ENCODE assay signal across 8 cellular contexts in the genomic region with DNA sequence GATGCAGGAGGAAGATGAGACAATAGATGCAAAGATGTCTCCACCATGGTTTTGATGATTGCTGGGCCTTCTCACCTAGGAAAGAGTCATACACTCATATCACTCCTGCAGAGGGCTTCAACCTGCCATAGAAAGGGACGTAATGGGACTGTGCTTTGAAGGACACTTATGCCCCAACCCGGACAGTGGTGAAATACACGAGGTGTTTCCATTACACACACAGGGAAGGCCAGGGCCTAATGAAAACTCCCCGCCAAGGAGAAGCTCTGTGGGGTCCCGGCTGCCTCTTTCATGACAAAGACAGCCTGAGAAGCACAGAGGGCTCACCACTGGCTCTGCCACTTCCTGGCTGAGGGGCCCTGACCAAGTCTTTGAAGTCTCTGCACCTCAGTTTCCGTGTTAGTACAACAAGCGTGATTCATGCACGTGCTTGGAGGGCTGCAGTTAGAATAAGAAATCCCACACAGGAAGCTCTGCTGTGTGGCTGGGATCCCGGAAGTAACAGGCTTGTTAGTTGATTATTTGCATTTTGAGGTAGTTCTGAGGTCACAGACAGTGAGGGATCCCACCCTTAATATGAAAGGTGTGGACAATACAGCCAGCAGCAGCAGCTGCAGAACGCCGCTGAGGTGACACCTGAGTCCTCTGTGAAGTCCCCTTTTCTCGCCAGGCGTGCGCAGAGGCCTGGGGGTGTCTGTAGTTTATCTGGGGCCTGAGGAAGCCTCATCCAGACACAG.
DNase-seq lines count a peak whose midpoint lies in the region; ATAC-seq and TF ChIP-seq lines count a peak whose summit lies in the region.

No MANE protein-coding gene starts in this region.

- peaks cover 5% of the 10 kb centered on the region for H3K36me3 Mint-ChIP-seq in activated CD8-positive, alpha-beta T cell treated with anti-CD3 and anti-CD28 coated beads for 36 hours (ENCODE audit: low read depth)

- no peaks in the 10 kb centered on the region for H3K9me3 ChIP-seq in lower lobe of right lung

- H3K4me1 ChIP-seq in lower lobe of right lung, result peaks cover 7% of the 10 kb centered on the region

- intact Hi-C loops in activated CD8-positive, alpha-beta T cell treated with anti-CD3 and anti-CD28 coated beads for 36 hours (cut with micrococcal nuclease), result no loop called here
- intact Hi-C loops in lower lobe of right lung (cut with DNase I), result no loop called here

- POLR2A ChIA-PET in activated CD8-positive, alpha-beta T cell treated with anti-CD3 and anti-CD28 coated beads for 36 hours (lab: Charles Lee), result interaction anchor here (1.0 to 1.9 kb wide), 3 partner anchors 10 to 15 kb away, joined by 3 to 5 read pairs (median 5); no protein-coding TSS in a partner anchor

- CTCF ChIA-PET in activated CD8-positive, alpha-beta T cell treated with anti-CD3 and anti-CD28 coated beads for 36 hours (lab: Charles Lee), result interaction anchor here (0.9 to 1.6 kb wide), 4 partner anchors 12 to 54 kb away, joined by 3 to 5 read pairs (median 4); no protein-coding TSS in a partner anchor

- TF ChIP-seq CTCF in activated CD8-positive, alpha-beta T cell treated with anti-CD3 and anti-CD28 coated beads for 36 hours (IDR thresholded peaks at IDR 0.05), result no peak
- TF ChIP-seq CTCF in lower lobe of right lung (IDR thresholded peaks at IDR 0.05), result no peak

- H3K27me3 ChIP-seq in lower lobe of right lung (ENCODE audit: low read depth), result no peaks in the 10 kb centered on the region

- peak overlapping the region; percentile 97 for H3K27ac Mint-ChIP-seq in activated CD8-positive, alpha-beta T cell treated with anti-CD3 and anti-CD28 coated beads for 36 hours

- H3K36me3 ChIP-seq in lower lobe of right lung, result no peaks in the 10 kb centered on the region

- peak overlapping the region; percentile 35 for H3K4me3 Mint-ChIP-seq in activated CD8-positive, alpha-beta T cell treated with anti-CD3 and anti-CD28 coated beads for 36 hours

- H3K9me3 Mint-ChIP-seq in activated CD8-positive, alpha-beta T cell treated with anti-CD3 and anti-CD28 coated beads for 36 hours, result peaks cover 3% of the 10 kb centered on the region

- H3K4me3 ChIP-seq in lower lobe of right lung, result no peak overlapping the region

- H3K27ac ChIP-seq in lower lobe of right lung, result no peak overlapping the region

- H3K27me3 Mint-ChIP-seq in activated CD8-positive, alpha-beta T cell treated with anti-CD3 and anti-CD28 coated beads for 36 hours, result no peaks in the 10 kb centered on the region

- peaks cover 51% of the 10 kb centered on the region for H3K4me1 Mint-ChIP-seq in activated CD8-positive, alpha-beta T cell treated with anti-CD3 and anti-CD28 coated beads for 36 hours (ENCODE audit: low read depth)

- DNase-seq in activated CD8-positive, alpha-beta T cell treated with anti-CD3 and anti-CD28 coated beads for 36 hours, result peak; percentile 96
- DNase-seq in lower lobe of right lung (no peak), NCI-H1436 (lab: John Stamatoyannopoulos, UW) (no peak), cerebellar cortex (ENCODE audit: low spot score) (no peak), iPS-NIHi7 (ENCODE audit: extremely low spot score) (no peak), putamen (ENCODE audit: low spot score) (no peak)

- peak; percentile 93 for ATAC-seq in GM19395 (IDR thresholded peaks at IDR 0.05; ENCODE audit: unreplicated experiment)
- peak; percentile 89 for ATAC-seq in HG03558 (IDR thresholded peaks at IDR 0.05; ENCODE audit: extremely low read depth, unreplicated experiment)
- ATAC-seq in activated CD8-positive, alpha-beta T cell treated with anti-CD3 and anti-CD28 coated beads for 36 hours, result peak; percentile 85
- ATAC-seq in lower lobe of right lung, result peak; percentile 34 to 57
